17 cellular contexts compared by ENCODE assay signal in the genomic region with DNA sequence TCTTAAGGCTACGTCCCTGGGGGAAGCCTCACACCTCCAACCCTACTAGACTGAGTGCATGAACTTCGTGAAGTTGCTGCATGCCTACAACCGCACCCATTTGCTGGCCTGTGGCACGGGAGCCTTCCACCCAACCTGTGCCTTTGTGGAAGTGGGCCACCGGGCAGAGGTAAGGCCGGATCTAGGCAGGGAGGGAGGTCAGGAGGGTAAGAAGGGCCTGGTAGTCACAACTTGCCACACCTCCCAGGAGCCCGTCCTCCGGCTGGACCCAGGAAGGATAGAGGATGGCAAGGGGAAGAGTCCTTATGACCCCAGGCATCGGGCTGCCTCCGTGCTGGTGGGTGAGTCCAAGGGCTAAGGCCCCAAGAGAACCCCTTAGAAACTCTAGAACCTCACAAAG. TPM values are rescaled to one million over a fixed set of nuclear protein-coding genes. Genes with fewer than 3 reads are reported as not detected.
A peak's percentile ranks its signal among the peaks of the same experiment; 100 is the strongest.
DNase-seq lines count a peak whose midpoint lies in the region; FAIRE-seq and TF ChIP-seq lines count a peak whose summit lies in the region.
"Had no signal": no experiment of that assay in that cellular context is flagged by ENCODE, and none has a peak within 500 bp of the region (broad histone marks: within the 10 kb centered on the region; RNA-seq: fewer than 3 reads in every experiment).

No MANE protein-coding gene starts in this region.

- TF ChIP-seq CTCF in transverse colon (IDR thresholded peaks at IDR 0.05), result no peak

- no peak for TF ChIP-seq POLR2A in transverse colon (IDR thresholded peaks at IDR 0.05)

- H3K9me3 ChIP-seq in mucosa of stomach (ENCODE audit: control insufficient read depth, low read length) (no peaks in the 10 kb centered on the region), transverse colon (no peaks in the 10 kb centered on the region)
- H3K9me3 ChIP-seq: gastrocnemius medialis, psoas muscle had no signal

- no peaks in the 10 kb centered on the region for H3K36me3 ChIP-seq in mucosa of stomach (ENCODE audit: control insufficient read depth, insufficient read depth, low read length)
- no peaks in the 10 kb centered on the region for H3K36me3 ChIP-seq in transverse colon
- H3K36me3 ChIP-seq: gastrocnemius medialis had no signal

- H3K27ac ChIP-seq in cingulate gyrus (ENCODE audit: low read depth, low read length) (peak overlapping the region; percentile 100), transverse colon (peak overlapping the region in 3 of 4 donors; percentile 88 to 96 (median 89))
- H3K27ac ChIP-seq: psoas muscle had no signal

- H3K4me1 ChIP-seq in mucosa of stomach (ENCODE audit: control insufficient read depth, insufficient read depth, low read length) (peaks cover 74% of the 10 kb centered on the region), transverse colon (peaks cover 42 to 77% (median 57%) of the 10 kb centered on the region in 4 donors)

- intact Hi-C loops in transverse colon (cut with DNase I; ENCODE audit: low total_unique reads), result loop anchor here (5.0 to 10.0 kb wide), 2 partner anchors 79 to 146 kb away; a partner anchor contains a TSS

- DNase-seq in HTR-8/SVneo (ENCODE audit: insufficient read length, low spot score), result no peak
- DNase-seq in transverse colon, result no peak
- DNase-seq in activated CD4-positive, alpha-beta T cell treated with anti-CD3 and anti-CD28 coated beads for 1 hour, result no peak
- no peak for DNase-seq in NCI-H1436 treated with DMSO at 0.1 percent for 48 hours (lab: John Stamatoyannopoulos, UW)
- DNase-seq in dermis blood vessel endothelial cell, result no peak
- DNase-seq: activated effector memory CD4-positive, alpha-beta T cell treated with anti-CD3 and anti-CD28 coated beads, Interleukin-2, amount 50 U/mL, for 16 hours; gastrocnemius medialis; left ventricle myocardium superior; natural killer cell; NCI-H187; NCI-H510A; psoas muscle; stimulated activated naive CD4-positive, alpha-beta T cell treated with Interleukin-2 at 50 U/mL for 16 hours had no signal

- in situ Hi-C loops in transverse colon (cut with MboI; ENCODE audit: low pct_ligation_motif_present in 1 of 4, low pct_unique_long_range_greater_than_20kb in 1 of 4, low sequenced_read_pairs in 3 of 4), result loop anchor here in 1 of 4 donors (5.0 kb wide), 1 partner anchor 79 kb away; a partner anchor contains a TSS

- FAIRE-seq in HTR-8/SVneo (lab: Jason Lieb, UNC), result peak; percentile 70
- FAIRE-seq: D721Med had no signal

- H3K27me3 ChIP-seq in mucosa of stomach (ENCODE audit: control insufficient read depth, insufficient read depth, low read length) (peaks cover under 1% of the 10 kb centered on the region), transverse colon (peaks cover 23% of the 10 kb centered on the region)
- H3K27me3 ChIP-seq: gastrocnemius medialis had no signal

- peak overlapping the region; percentile 71 for H3K4me3 ChIP-seq in mucosa of stomach (ENCODE audit: low read length)
- H3K4me3 ChIP-seq in transverse colon, result no peak overlapping the region
- H3K4me3 ChIP-seq: gastrocnemius medialis, psoas muscle had no signal

- WGBS in transverse colon (ENCODE audit: low coverage in 1 of 2), 2 donors, result 84 to 100% methylated on average over 1 to 10 of the region's 10 CpGs

- peak overlapping the region; percentile 90 for H3K9ac ChIP-seq in mucosa of stomach (ENCODE audit: low read length)

- no peak for TF ChIP-seq EP300 in transverse colon (IDR thresholded peaks at IDR 0.05; ENCODE audit: low read depth)

RNA-seq across cellular contexts. Expression of a gene that starts 1.9 kb away (rescaled TPM):
- total RNA-seq in transverse colon, result 100 to 1,000 TPM in 2 of 4 donors, 10 to 100 TPM in 2; 59.5 to 423 (median 122) TPM
- total RNA-seq in dermis blood vessel endothelial cell, result 0.51 and 1.4 TPM in 2 replicates

RNA-seq across cellular contexts. Expression of a gene that starts 8.0 kb away (rescaled TPM):
- total RNA-seq in transverse colon (not detected), dermis blood vessel endothelial cell (not detected in 2 replicates)
- total RNA-seq: natural killer cell, SK-MEL-5 had no signal

RNA-seq across cellular contexts. Expression of a gene that starts 21.4 kb away (rescaled TPM):
- total RNA-seq in transverse colon (100 to 1,000 TPM in 1 of 4 donors, 10 to 100 TPM in 3; 44.9 to 183 (median 59.5) TPM), dermis blood vessel endothelial cell (92.2 and 113 TPM in 2 replicates)

RNA-seq across cellular contexts. Expression of a gene that starts 28.4 kb away (rescaled TPM):
- 10 to 100 TPM in 1 of 4 donors, 1 to 10 TPM in 2, under 1 TPM in 1; 0.79 to 11.2 (median 3.8) TPM for total RNA-seq in transverse colon
- 24.0 and 28.1 TPM in 2 replicates for total RNA-seq in dermis blood vessel endothelial cell

RNA-seq across cellular contexts. Expression of a gene that starts 28.4 kb away (rescaled TPM):
- 10 to 100 TPM in 1 of 4 donors, 1 to 10 TPM in 3; 5.2 to 13.0 (median 7.8) TPM for total RNA-seq in transverse colon
- 4.9 and 7.3 TPM in 2 replicates for total RNA-seq in dermis blood vessel endothelial cell

Comparison
In these comparisons a context has a peak if more than half of its experiments do, and no peak if none do; other contexts are left out.
1. RNA of a gene that starts 1.9 kb away (total RNA-seq): 59.5 to 423 TPM in transverse colon; 0.51 to 1.4 TPM in dermis blood vessel endothelial cell; every median in the first group is over 10 times any median in the second.